In genomic region chr6:34867484-34867883, GRCh38 we compare ENCODE assay signal across 18 cellular contexts. TPM values are rescaled to one million over a fixed set of nuclear protein-coding genes. Genes with fewer than 3 reads are reported as not detected.
DNase-seq lines count a peak whose midpoint lies in the region; ATAC-seq, FAIRE-seq and TF ChIP-seq lines count a peak whose summit lies in the region.
"Had no signal": no experiment of that assay in that cellular context is flagged by ENCODE, and none has a peak within 500 bp of the region (broad histone marks: within the 10 kb centered on the region; RNA-seq: fewer than 3 reads in every experiment).

No MANE protein-coding gene starts in this region.

- no peak overlapping the region for H4K91ac ChIP-seq in H1 (replicated peaks; ENCODE audit: insufficient read length, low read length)

- H2AK5ac ChIP-seq in H1 (ENCODE audit: low read depth, low read length): no peak overlapping the region

- H3K18ac ChIP-seq in H1 (ENCODE audit: extremely low read depth, low read length): no peak overlapping the region

- no peak for TF ChIP-seq EP300 in H1 (IDR thresholded peaks at IDR 0.05; ENCODE audit: borderline replicate concordance in 1 of 2, low read depth in 2 of 2, low read length in 2 of 2)

- H3F3A ChIP-seq in Loucy (ENCODE audit: low read depth): no peaks in the 10 kb centered on the region

- H3K4me2 ChIP-seq in Loucy (ENCODE audit: low read depth, low read length, poor library complexity, severe bottlenecking) (no peak overlapping the region), H1 (ENCODE audit: insufficient read depth in 1 of 2, low read depth in 2 of 2, low read length in 2 of 2) (no peak overlapping the region)
- H3K4me2 ChIP-seq: PC-9 had no signal

- peaks cover 34% of the 10 kb centered on the region for H3K4me1 ChIP-seq in Loucy (ENCODE audit: insufficient read depth, low read length, poor library complexity, severe bottlenecking)
- no peaks in the 10 kb centered on the region for H3K4me1 ChIP-seq in H1 (replicated peaks in 1 of 4; ENCODE audit: control insufficient read depth in 3 of 4, insufficient read depth in 4 of 4, low read length in 3 of 4)

- no peak overlapping the region for H2BK5ac ChIP-seq in H1 (ENCODE audit: low read depth, low read length)

- peaks cover 42% of the 10 kb centered on the region; the same call in 1 of the 2 replicates for H3K36me3 ChIP-seq in Loucy (ENCODE audit: insufficient read depth, low read length)
- peaks cover 6 to 52% (median 22%) of the 10 kb centered on the region in 4 experiments; a peak in 6 of 8 replicates for H3K36me3 ChIP-seq in H1 (ENCODE audit: control insufficient read depth in 2 of 4, insufficient read depth in 4 of 4, low read length in 3 of 4)

- no peaks in the 10 kb centered on the region for H3K9me3 ChIP-seq in Loucy (ENCODE audit: insufficient read depth, low read depth, low read length)
- H3K9me3 ChIP-seq in H1 (ENCODE audit: insufficient read depth in 2 of 2, low read depth in 1 of 2, low read length in 1 of 2): no peaks in the 10 kb centered on the region

- H4K5ac ChIP-seq in H1 (ENCODE audit: insufficient read length, low read depth, low read length): no peak overlapping the region

- H3K9ac ChIP-seq in Loucy (ENCODE audit: low read depth, low read length, poor library complexity, severe bottlenecking) (no peak overlapping the region), H1 (replicated peaks in 1 of 4; ENCODE audit: extremely low read depth in 1 of 4, low read depth in 3 of 4, low read length in 3 of 4) (no peak overlapping the region)

- H3K79me2 ChIP-seq in Loucy (ENCODE audit: insufficient read depth, low read length) (no peaks in the 10 kb centered on the region), H1 (ENCODE audit: control insufficient read depth in 1 of 2, insufficient read depth in 2 of 2, low read length in 2 of 2) (0 out of 4 replicates have a peak, but pooled peaks cover 0 to 1% of the 10 kb centered on the region in 2 experiments)

- no peaks in the 10 kb centered on the region for H3K9me2 ChIP-seq in Loucy (replicated peaks; ENCODE audit: low read depth, low read length)

- WGBS in H1 (ENCODE audit: extremely low coverage in 1 of 2, insufficient coverage in 1 of 2, insufficient read length in 1 of 2, insufficient replicate concordance in 2 of 2, low coverage in 1 of 2, low lambda C conversion rate in 2 of 2, missing lambda C conversion rate in 1 of 2), 2 experiments: 91% methylated on average over 3 of the region's 3 CpGs; no CpG with 5 or more reads in 1 of the 2 experiments

- ATAC-seq in left colon: peak; percentile 47
- no peak for ATAC-seq in HG02763 (IDR thresholded peaks at IDR 0.05; ENCODE audit: unreplicated experiment)
- no peak for ATAC-seq in HG02588 (IDR thresholded peaks at IDR 0.05; ENCODE audit: unreplicated experiment)
- no peak for ATAC-seq in GM19395 (IDR thresholded peaks at IDR 0.05; ENCODE audit: unreplicated experiment)

- H2AFZ ChIP-seq in Loucy (ENCODE audit: low read length) (no peak overlapping the region), H1 (ENCODE audit: low read length) (no peak overlapping the region)
- H2AFZ ChIP-seq: PC-9 had no signal

- no peak for TF ChIP-seq POLR2A in H1 (IDR thresholded peaks at IDR 0.05; ENCODE audit: control extremely low read depth in 1 of 2, low read depth in 2 of 2, low read length in 2 of 2)

- no peak overlapping the region for H3K14ac ChIP-seq in H1 (ENCODE audit: insufficient read length)

- H3K27me3 ChIP-seq in Loucy (ENCODE audit: insufficient read depth, low read length, poor library complexity, severe bottlenecking) (no peaks in the 10 kb centered on the region), H1 (replicated peaks in 1 of 4; ENCODE audit: control insufficient read depth in 3 of 4, extremely low read depth in 1 of 4, insufficient read depth in 3 of 4, low read length in 3 of 4) (no peaks in the 10 kb centered on the region)
- H3K27me3 ChIP-seq: dorsolateral prefrontal cortex had no signal

- H3K79me1 ChIP-seq in H1 (ENCODE audit: low read depth, low read length): no peaks in the 10 kb centered on the region

- no peak for FAIRE-seq in H1 (lab: Jason Lieb, UNC)
- FAIRE-seq: frontal cortex, small intestine had no signal

- POLR2A ChIA-PET in H1 (lab: Charles Lee; ENCODE audit: partially characterized antibody): interaction anchor here (1.3 to 2.3 kb wide), 2 partner anchors 10 to 20 kb away, joined by 3 to 8 read pairs; partner anchors contain the start of gene TAF11

- TF ChIP-seq CTCF in Loucy (conservative IDR thresholded peaks at IDR 0.05; ENCODE audit: low read length) (peak; percentile 39; the same call in 1 of the 2 replicates), H1 (IDR thresholded peaks at IDR 0.05; ENCODE audit: control extremely low read depth in 1 of 3, insufficient read depth in 1 of 3, low read depth in 1 of 3, low read length in 3 of 3) (peak in 2 of 3 experiments; percentile 8 to 20; a peak in 2 of 4 replicates)

- TF ChIP-seq RAD21 in H1 (IDR thresholded peaks at IDR 0.05 in 1 of 2, conservative IDR thresholded peaks at IDR 0.05 in 1 of 2; ENCODE audit: low read depth in 2 of 2, low read length in 2 of 2): peak; percentile 35 to 48; a peak in 3 of 4 replicates

- H4K20me1 ChIP-seq in Loucy (ENCODE audit: insufficient read depth, low read length, poor library complexity, severe bottlenecking) (no peaks in the 10 kb centered on the region), H1 (replicated peaks in 1 of 2; ENCODE audit: control insufficient read depth in 1 of 2, insufficient read depth in 2 of 2, low read length in 2 of 2) (peaks cover 0 to under 1% of the 10 kb centered on the region in 2 experiments)

- H4K8ac ChIP-seq in H1 (ENCODE audit: extremely low read depth, insufficient read depth, low read length): no peak overlapping the region

- CTCF ChIA-PET in H1 (lab: Charles Lee; ENCODE audit: partially characterized antibody): interaction anchor here (0.9 to 3.4 kb wide), 6 partner anchors 8 to 119 kb away, joined by 3 to 18 read pairs (median 4); no protein-coding TSS in a partner anchor

- no peaks in the 10 kb centered on the region for H3K23me2 ChIP-seq in H1 (ENCODE audit: low read depth, low read length)

- no peak overlapping the region for H2BK20ac ChIP-seq in H1 (ENCODE audit: low read length)

- H3K56ac ChIP-seq in H1 (replicated peaks; ENCODE audit: insufficient read length, low read depth, low read length): no peak overlapping the region

- intact Hi-C loops in left colon (cut with DNase I, micrococcal nuclease): no loop called here

- no peak overlapping the region for H3K27ac ChIP-seq in H1 (ENCODE audit: low read depth, low read length)
- H3K27ac ChIP-seq: dorsolateral prefrontal cortex, PC-9 had no signal

- no peak overlapping the region for H3K23ac ChIP-seq in H1 (ENCODE audit: insufficient read length)

- DNase-seq in DMS53 (lab: John Stamatoyannopoulos, UW): peak; percentile 2
- DNase-seq in DMS53 treated with DMSO at 0.1 percent for 48 hours (lab: John Stamatoyannopoulos, UW; ENCODE audit: unreplicated experiment): no peak
- no peak for DNase-seq in H1 (ENCODE audit: low read depth in 1 of 2, low spot score in 2 of 2)
- DNase-seq in left colon: no peak
- DNase-seq: 8988T; activated CD4-positive, alpha-beta T cell treated with anti-CD3 and anti-CD28 coated beads, Interleukin-2, amount 10 ng/mL, durations not matched to agents 7 days and 5 days; CD8-positive, alpha-beta memory T cell; dorsolateral prefrontal cortex; GOT3; MV-4-11; NCI-H446; PC-9; small intestine had no signal

- H2BK15ac ChIP-seq in H1 (ENCODE audit: low read length): no peak overlapping the region

- H3K4me3 ChIP-seq in Loucy (ENCODE audit: low read length, poor library complexity, severe bottlenecking) (no peak overlapping the region), H1 (ENCODE audit: extremely low read depth in 1 of 4, insufficient read depth in 2 of 4, low read depth in 3 of 4, low read length in 4 of 4) (no peak overlapping the region)
- H3K4me3 ChIP-seq: dorsolateral prefrontal cortex, PC-9 had no signal

- H2BK12ac ChIP-seq in H1 (ENCODE audit: low read depth, low read length): no peak overlapping the region

- no peak overlapping the region for H2BK120ac ChIP-seq in H1 (replicated peaks; ENCODE audit: low read depth, low read length)

- no peak overlapping the region for H3K4ac ChIP-seq in H1 (replicated peaks; ENCODE audit: insufficient read length, low read depth, low read length)

TF ChIP-seq in H1, 55 proteins besides CTCF, POLR2A, EP300 and RAD21 (continues in another document):
- TF ChIP-seq NANOG (IDR thresholded peaks at IDR 0.05; ENCODE audit: insufficient read depth, low read depth, low read length, poor library complexity, severe bottlenecking): no peak
- no peak for TF ChIP-seq SAP30 (IDR thresholded peaks at IDR 0.05; ENCODE audit: insufficient read depth, insufficient replicate concordance, low read length)
- TF ChIP-seq FOSL1 (IDR thresholded peaks at IDR 0.05; ENCODE audit: insufficient read depth, low read depth, low read length): no peak
- no peak for TF ChIP-seq YY1 (IDR thresholded peaks at IDR 0.05; ENCODE audit: low read depth, low read length)
- TF ChIP-seq POU5F1 (IDR thresholded peaks at IDR 0.05; ENCODE audit: low read depth, low read length): no peak
- TF ChIP-seq TEAD4 (IDR thresholded peaks at IDR 0.05; ENCODE audit: low read depth, low read length): no peak
- no peak for TF ChIP-seq KDM4A (IDR thresholded peaks at IDR 0.05; ENCODE audit: low read depth, low read length, severe bottlenecking)
- no peak for TF ChIP-seq EGR1 (IDR thresholded peaks at IDR 0.05; ENCODE audit: borderline replicate concordance, low read depth, low read length)

RNA-seq across cellular contexts. Expression of gene TAF11, which starts 20.4 kb away (rescaled TPM):
- 45.8 and 48.6 TPM in 2 replicates for total RNA-seq in H1 (2021; fragmentation: NEBNext Ultra II Directional; extraction: Animal tissue kit (Norgen Biotek cat#: 25700))
- 23.5 and 38.2 TPM in 2 replicates for polyA plus RNA-seq in H1 (2011; rRNA removed)
- polyA plus RNA-seq in H1 (2011; cell fraction: cytosol; rRNA removed): 40.4 TPM
- 11.9 TPM for polyA plus RNA-seq in H1 (2011; cell fraction: nucleus; rRNA removed)
- 40.7 to 56.3 TPM (median 45.1 TPM) in 4 replicates for polyA plus RNA-seq in H1 (2012, experiment 1 of 2)
- polyA plus RNA-seq in H1 (2012, experiment 2 of 2): 12.9 TPM
- polyA plus RNA-seq in H1 (2013, experiment 1 of 2): 51.2 TPM
- polyA plus RNA-seq in H1 (2013, experiment 2 of 2): 49.7 TPM
- polyA minus RNA-seq in H1 (2011; rRNA and poly(A)+ RNA removed): 13.3 and 13.7 TPM in 2 replicates
- polyA minus RNA-seq in H1 (2011; cell fraction: cytosol; rRNA and poly(A)+ RNA removed): 15.3 TPM
- polyA minus RNA-seq in H1 (2011; cell fraction: nucleus; rRNA and poly(A)+ RNA removed): 13.9 TPM
- total RNA-seq in left colon: 10 to 100 TPM; 21.6 to 25.0 TPM

RNA-seq across cellular contexts. Expression of gene ANKS1A, which starts 21.6 kb away (rescaled TPM):
- total RNA-seq in H1 (2021; fragmentation: NEBNext Ultra II Directional; extraction: Animal tissue kit (Norgen Biotek cat#: 25700)): 30.9 and 32.3 TPM in 2 replicates
- polyA plus RNA-seq in H1 (2011; rRNA removed): 9.8 and 15.1 TPM in 2 replicates
- polyA plus RNA-seq in H1 (2011; cell fraction: cytosol; rRNA removed): 9.9 TPM
- 22.5 TPM for polyA plus RNA-seq in H1 (2011; cell fraction: nucleus; rRNA removed)
- 19.4 to 22.4 TPM (median 20.4 TPM) in 4 replicates for polyA plus RNA-seq in H1 (2012, experiment 1 of 2)
- polyA plus RNA-seq in H1 (2012, experiment 2 of 2): 10.5 TPM
- polyA plus RNA-seq in H1 (2013, experiment 1 of 2): 12.6 TPM
- polyA plus RNA-seq in H1 (2013, experiment 2 of 2): 12.2 TPM
- polyA minus RNA-seq in H1 (2011; rRNA and poly(A)+ RNA removed): 30.6 and 38.7 TPM in 2 replicates
- polyA minus RNA-seq in H1 (2011; cell fraction: cytosol; rRNA and poly(A)+ RNA removed): 14.5 TPM
- 19.7 TPM for polyA minus RNA-seq in H1 (2011; cell fraction: nucleus; rRNA and poly(A)+ RNA removed)
- 10 to 100 TPM; 31.8 to 32.0 TPM for total RNA-seq in left colon
